ENCODE assay signal across 24 cellular contexts in genomic region chr16:8630205-8630953, GRCh38. TPM values are rescaled to one million over a fixed set of nuclear protein-coding genes. Genes with fewer than 3 reads are reported as not detected.
DNase-seq lines count a peak whose midpoint lies in the region; ATAC-seq, FAIRE-seq and TF ChIP-seq lines count a peak whose summit lies in the region.
"Had no signal": no experiment of that assay in that cellular context is flagged by ENCODE, and none has a peak within 500 bp of the region (broad histone marks: within the 10 kb centered on the region; RNA-seq: fewer than 3 reads in every experiment).

No MANE protein-coding gene starts in this region.

- TF ChIP-seq POLR2A in spleen (IDR thresholded peaks at IDR 0.05) = no peak

- H3K27me3 Mint-ChIP-seq in CD14-positive monocyte (ENCODE audit: low read depth in 3 of 3) = no peaks in the 10 kb centered on the region
- H3K27me3 Mint-ChIP-seq: CD4-positive, alpha-beta memory T cell had no signal

- intact Hi-C loops in CD14-positive monocyte (cut with micrococcal nuclease) (loop anchor here (5.0 to 10.0 kb wide), 5 partner anchors 42 to 484 kb away; partner anchors contain the start of genes ABAT (in 1 of the 2), LITAFD (in 1 of the 2), PMM2 (in 1 of the 2) and TMEM186 (in 1 of the 2)), spleen (cut with DNase I; ENCODE audit: low total_unique reads) (no loop called here)

- DNase-seq in CD14-positive monocyte (ENCODE audit: low spot score) (no peak), bronchial epithelial cell (ENCODE audit: low read depth) (no peak), spleen (peak; percentile 46), putamen (ENCODE audit: low spot score) (no peak)
- DNase-seq in central memory CD4-positive, alpha-beta T cell = no peak
- DNase-seq: AML-193; CD4-positive, alpha-beta memory T cell; DMS153; DMS79; GDM1; GM23248; IMR-90 had no signal

- H3K9me3 ChIP-seq in neutrophil (no peaks in the 10 kb centered on the region), spleen (no peaks in the 10 kb centered on the region)
- H3K9me3 ChIP-seq: HAP-1 had no signal

- WGBS in spleen, 5 donors = 92 to 95% (median 93%) methylated on average over 13 of the region's 13 CpGs

- H3K36me3 Mint-ChIP-seq in CD14-positive monocyte = peaks cover 69 to 83% of the 10 kb centered on the region in 2 donors

- peak overlapping the region; percentile 83 to 100 (median 100) for H3K27ac Mint-ChIP-seq in CD14-positive monocyte
- H3K27ac Mint-ChIP-seq: CD4-positive, alpha-beta memory T cell had no signal

- peaks cover 40% of the 10 kb centered on the region for H3K4me1 Mint-ChIP-seq in CD14-positive monocyte

- no peak overlapping the region for H3K4me3 Mint-ChIP-seq in CD14-positive monocyte
- H3K4me3 Mint-ChIP-seq: CD4-positive, alpha-beta memory T cell had no signal

- no peaks in the 10 kb centered on the region for H3K27me3 ChIP-seq in bronchial epithelial cell (ENCODE audit: control insufficient read depth, insufficient read depth, low read length)
- H3K27me3 ChIP-seq in neutrophil = no peaks in the 10 kb centered on the region
- H3K27me3 ChIP-seq in spleen (replicated peaks in 1 of 7) = no peaks in the 10 kb centered on the region

- H3K9me3 Mint-ChIP-seq in CD14-positive monocyte = peaks cover 0 to 5% (median 0%) of the 10 kb centered on the region in 7 donors
- H3K9me3 Mint-ChIP-seq: CD4-positive, alpha-beta memory T cell had no signal

- H3K4me1 ChIP-seq in neutrophil (ENCODE audit: control insufficient read depth in 1 of 2, insufficient read depth in 1 of 2, low read depth in 1 of 2, low read length in 1 of 2) (peaks cover 44 to 47% of the 10 kb centered on the region in 2 experiments), spleen (peaks cover 0 to 50% (median 15%) of the 10 kb centered on the region in 6 donors)
- H3K4me1 ChIP-seq: HAP-1 had no signal

- FAIRE-seq in bronchial epithelial cell (lab: Jason Lieb, UNC) = peak; percentile 23
- FAIRE-seq: A204.1, GM12892, GM18507 had no signal

- TF ChIP-seq CTCF in CD14-positive monocyte (IDR thresholded peaks at IDR 0.05) (no peak), bronchial epithelial cell (IDR thresholded peaks at IDR 0.05; ENCODE audit: insufficient read depth, low read length, severe bottlenecking) (no peak), neutrophil (IDR thresholded peaks at IDR 0.05) (no peak), spleen (IDR thresholded peaks at IDR 0.05 in 8 of 11, conservative IDR thresholded peaks at IDR 0.05 in 3 of 11) (no peak)

- H3K27ac ChIP-seq in neutrophil (peak overlapping the region; percentile 99), spleen (peak overlapping the region in 1 of 8 donors; percentile 93)
- H3K27ac ChIP-seq: C4-2B, GM23248, HL-60 had no signal

- no peak overlapping the region for H3K4me3 ChIP-seq in bronchial epithelial cell (ENCODE audit: low read depth, low read length)
- H3K4me3 ChIP-seq in neutrophil (ENCODE audit: low read depth in 1 of 2, low read length in 1 of 2) = no peak overlapping the region
- H3K4me3 ChIP-seq in spleen = no peak overlapping the region
- H3K4me3 ChIP-seq: GM23248, HAP-1 had no signal

- H3K36me3 ChIP-seq in bronchial epithelial cell (ENCODE audit: control insufficient read depth, insufficient read depth, low read length) (peaks cover 43% of the 10 kb centered on the region), neutrophil (peaks cover 49% of the 10 kb centered on the region), spleen (peaks cover 0 to 100% (median 84%) of the 10 kb centered on the region in 6 donors)

- no peak for ATAC-seq in activated CD4-positive, CD25-positive, alpha-beta regulatory T cell treated with anti-CD3 and anti-CD28 coated beads, Interleukin-2, amount 50 U/mL, for 24 hours

RNA-seq across cellular contexts. Expression of gene METTL22, which starts 8.9 kb away (rescaled TPM):
- 10 to 100 TPM; 36.0 to 44.0 TPM for polyA plus RNA-seq in CD14-positive monocyte
- 14.5 and 21.0 TPM in 2 replicates for total RNA-seq in bronchial epithelial cell
- 10 to 100 TPM; 35.7 to 58.8 (median 47.5) TPM for total RNA-seq in spleen
- 10 to 100 TPM; 14.8 to 23.7 (median 22.2) TPM for polyA plus RNA-seq in spleen

RNA-seq across cellular contexts. Expression of gene TMEM114, which starts 40.1 kb away (rescaled TPM):
- polyA plus RNA-seq in CD14-positive monocyte (not detected), spleen (not detected)
- total RNA-seq in bronchial epithelial cell (not detected in 2 replicates), spleen (not detected)
- total RNA-seq: CD4-positive, alpha-beta memory T cell; Daoy; GM23248; H4; HT1080; IMR-90 had no signal
- polyA plus RNA-seq: BJ; CD4-positive, alpha-beta memory T cell; GM23248; IMR-90 had no signal

RNA-seq across cellular contexts. Expression of gene ABAT, which starts 44.0 kb away (rescaled TPM):
- polyA plus RNA-seq in CD14-positive monocyte (1 to 10 TPM; 4.9 to 8.7 TPM), spleen (1 to 10 TPM; 3.9 to 6.2 (median 5.1) TPM)
- total RNA-seq in bronchial epithelial cell (1.4 and 2.6 TPM in 2 replicates), spleen (10 to 100 TPM in 2 of 7 donors, 1 to 10 TPM in 5; 6.2 to 13.5 (median 9.0) TPM)
- total RNA-seq: HT1080 had no signal
